ENCODE assay signal across 8 cellular contexts in the genomic region with DNA sequence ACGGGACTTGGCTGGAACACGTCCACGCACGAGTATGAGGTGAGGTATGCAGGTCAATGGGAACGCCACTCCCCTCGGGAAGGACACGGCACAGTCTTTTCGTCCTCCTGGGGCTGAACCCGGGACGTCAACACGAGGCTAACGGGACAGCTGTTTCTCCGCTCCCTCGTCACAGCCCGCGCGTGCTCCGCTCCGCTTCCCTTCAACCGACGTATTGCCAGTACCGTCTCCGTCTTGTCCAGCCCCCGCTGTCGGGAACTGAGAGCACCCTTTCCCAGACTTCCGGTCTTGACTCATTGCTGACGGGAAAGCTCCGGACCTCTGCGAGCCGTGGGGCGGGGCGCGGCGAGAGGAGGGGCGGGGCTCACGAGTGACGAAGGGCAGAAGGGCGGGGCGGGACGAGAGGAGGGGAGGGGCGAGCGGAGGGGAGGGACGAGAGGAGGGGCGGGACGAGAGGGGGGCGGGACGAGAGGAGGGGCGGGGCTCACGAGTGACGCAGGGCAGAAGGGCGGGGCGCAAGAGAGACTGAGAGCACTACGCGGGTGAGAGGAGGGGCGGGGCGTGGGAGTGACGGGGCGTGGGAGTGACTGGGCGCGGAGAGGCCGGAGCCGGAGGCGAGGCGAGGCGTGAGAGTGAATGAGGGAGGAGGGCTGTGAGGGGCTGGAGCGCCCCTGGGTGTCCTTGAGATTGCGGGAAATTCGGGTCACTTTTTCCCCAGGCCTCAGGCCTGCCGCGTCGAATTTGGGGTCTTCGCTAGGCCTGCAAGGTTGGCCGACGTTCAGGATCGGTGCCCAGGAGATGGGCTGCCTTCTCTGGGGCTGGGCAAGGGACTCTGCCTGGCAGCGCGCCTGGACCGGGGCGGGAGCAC. TPM values are rescaled to one million over a fixed set of nuclear protein-coding genes. Genes with fewer than 3 reads are reported as not detected.
A peak's percentile ranks its signal among the peaks of the same experiment; 100 is the strongest.
DNase-seq lines count a peak whose midpoint lies in the region; ATAC-seq lines count a peak whose summit lies in the region.

No MANE protein-coding gene starts in this region.

- peak; percentile 97 for ATAC-seq in naive thymus-derived CD4-positive, alpha-beta T cell
- peak; percentile 90 for ATAC-seq in stimulated activated effector memory CD8-positive, alpha-beta T cell treated with anti-CD3 and anti-CD28 coated beads, Interleukin-12 subunit alpha, Interleukin-12 subunit beta, amount 100 ng/mL, for 72 hours

- no peaks in the 10 kb centered on the region for H3K36me3 ChIP-seq in naive thymus-derived CD4-positive, alpha-beta T cell (ENCODE audit: control insufficient read depth in 2 of 3, insufficient read depth in 3 of 3, low read length in 3 of 3)

- intact Hi-C loops in activated T-helper 1 cell treated with anti-CD3 and anti-CD28 coated beads, Interleukin-12 subunit alpha, Interleukin-12 subunit beta, Interleukin-2, Interleukin-4 antibody, amounts not matched to agents 30 ng/mL and 10 ng/mL and 1 ng/mL, durations not matched to agents 14 hours and 24 hours and 36 hours (cut with micrococcal nuclease): loop anchor here (1.0 to 5.0 kb wide), 3 partner anchors 9 to 208 kb away; partner anchors contain the start of gene SDHC
- intact Hi-C loops in naive thymus-derived CD4-positive, alpha-beta T cell (cut with micrococcal nuclease): loop anchor here (1.0 to 10.0 kb wide), 8 partner anchors 9 to 1465 kb away; partner anchors contain the start of genes SDHC (in 2 of the 2), IGSF8 (in 1 of the 2), PPOX (in 1 of the 2) and TAGLN2 (in 1 of the 2)

- H3K4me1 ChIP-seq in naive thymus-derived CD4-positive, alpha-beta T cell (ENCODE audit: control insufficient read depth in 2 of 2, insufficient read depth in 2 of 2, low read length in 2 of 2): peaks cover 3 to 4% of the 10 kb centered on the region in 2 donors

- CTCF ChIA-PET in naive thymus-derived CD4-positive, alpha-beta T cell (lab: Charles Lee): interaction anchor here (0.6 to 1.7 kb wide), 7 partner anchors 12 to 224 kb away, joined by 3 to 5 read pairs (median 3); partner anchors contain the start of genes PPOX and TOMM40L

- peaks cover 52% of the 10 kb centered on the region for H3K4me1 Mint-ChIP-seq in activated T-helper 1 cell treated with anti-CD3 and anti-CD28 coated beads, Interleukin-12 subunit alpha, Interleukin-12 subunit beta, Interleukin-2, Interleukin-4 antibody, amounts not matched to agents 30 ng/mL and 10 ng/mL and 1 ng/mL, durations not matched to agents 14 hours and 24 hours and 36 hours (ENCODE audit: low read depth)
- peaks cover 0 to 50% (median 28%) of the 10 kb centered on the region in 7 donors for H3K4me1 Mint-ChIP-seq in naive thymus-derived CD4-positive, alpha-beta T cell
- H3K4me1 Mint-ChIP-seq in stimulated activated effector memory CD8-positive, alpha-beta T cell treated with anti-CD3 and anti-CD28 coated beads, Interleukin-12 subunit alpha, Interleukin-12 subunit beta, amount 100 ng/mL, for 72 hours: peaks cover 29% of the 10 kb centered on the region

- no peaks in the 10 kb centered on the region for H3K27me3 Mint-ChIP-seq in activated T-helper 1 cell treated with anti-CD3 and anti-CD28 coated beads, Interleukin-12 subunit alpha, Interleukin-12 subunit beta, Interleukin-2, Interleukin-4 antibody, amounts not matched to agents 30 ng/mL and 10 ng/mL and 1 ng/mL, durations not matched to agents 14 hours and 24 hours and 36 hours (ENCODE audit: insufficient read depth)
- H3K27me3 Mint-ChIP-seq in naive thymus-derived CD4-positive, alpha-beta T cell: no peaks in the 10 kb centered on the region

- H3K9me3 ChIP-seq in naive thymus-derived CD4-positive, alpha-beta T cell (ENCODE audit: control insufficient read depth in 2 of 3, low read length in 3 of 3): no peaks in the 10 kb centered on the region

- no peaks in the 10 kb centered on the region for H3K27me3 ChIP-seq in naive thymus-derived CD4-positive, alpha-beta T cell (ENCODE audit: control insufficient read depth in 2 of 2, insufficient read depth in 2 of 2, low read length in 2 of 2)

- peaks cover 3% of the 10 kb centered on the region for H3K36me3 Mint-ChIP-seq in activated T-helper 1 cell treated with anti-CD3 and anti-CD28 coated beads, Interleukin-12 subunit alpha, Interleukin-12 subunit beta, Interleukin-2, Interleukin-4 antibody, amounts not matched to agents 30 ng/mL and 10 ng/mL and 1 ng/mL, durations not matched to agents 14 hours and 24 hours and 36 hours (ENCODE audit: low read depth)
- peaks cover 0 to 10% (median 0%) of the 10 kb centered on the region in 5 donors for H3K36me3 Mint-ChIP-seq in naive thymus-derived CD4-positive, alpha-beta T cell
- peaks cover 12% of the 10 kb centered on the region for H3K36me3 Mint-ChIP-seq in stimulated activated effector memory CD8-positive, alpha-beta T cell treated with anti-CD3 and anti-CD28 coated beads, Interleukin-12 subunit alpha, Interleukin-12 subunit beta, amount 100 ng/mL, for 72 hours

- no peaks in the 10 kb centered on the region for H3K9me3 Mint-ChIP-seq in activated T-helper 1 cell treated with anti-CD3 and anti-CD28 coated beads, Interleukin-12 subunit alpha, Interleukin-12 subunit beta, Interleukin-2, Interleukin-4 antibody, amounts not matched to agents 30 ng/mL and 10 ng/mL and 1 ng/mL, durations not matched to agents 14 hours and 24 hours and 36 hours
- H3K9me3 Mint-ChIP-seq in naive thymus-derived CD4-positive, alpha-beta T cell: peaks cover 0 to 4% (median 0%) of the 10 kb centered on the region in 11 donors
- H3K9me3 Mint-ChIP-seq in stimulated activated effector memory CD8-positive, alpha-beta T cell treated with anti-CD3 and anti-CD28 coated beads, Interleukin-12 subunit alpha, Interleukin-12 subunit beta, amount 100 ng/mL, for 72 hours: no peaks in the 10 kb centered on the region

- peak overlapping the region; percentile 86 for H3K4me3 ChIP-seq in naive thymus-derived CD4-positive, alpha-beta T cell (ENCODE audit: low read length)

- peak overlapping the region; percentile 87 for H3K4me3 Mint-ChIP-seq in activated T-helper 1 cell treated with anti-CD3 and anti-CD28 coated beads, Interleukin-12 subunit alpha, Interleukin-12 subunit beta, Interleukin-2, Interleukin-4 antibody, amounts not matched to agents 30 ng/mL and 10 ng/mL and 1 ng/mL, durations not matched to agents 14 hours and 24 hours and 36 hours
- peak overlapping the region; percentile 88 to 95 (median 92) for H3K4me3 Mint-ChIP-seq in naive thymus-derived CD4-positive, alpha-beta T cell
- peak overlapping the region; percentile 83 for H3K4me3 Mint-ChIP-seq in stimulated activated effector memory CD8-positive, alpha-beta T cell treated with anti-CD3 and anti-CD28 coated beads, Interleukin-12 subunit alpha, Interleukin-12 subunit beta, amount 100 ng/mL, for 72 hours

- POLR2A ChIA-PET in naive thymus-derived CD4-positive, alpha-beta T cell (lab: Charles Lee): interaction anchor here (0.7 to 4.3 kb wide), 12 partner anchors 10 to 1292 kb away, joined by 3 to 24 read pairs (median 5); partner anchors contain the start of genes CFAP126, IGSF8, NDUFS2 and SDHC

- peak overlapping the region; percentile 97 for H3K27ac Mint-ChIP-seq in activated T-helper 1 cell treated with anti-CD3 and anti-CD28 coated beads, Interleukin-12 subunit alpha, Interleukin-12 subunit beta, Interleukin-2, Interleukin-4 antibody, amounts not matched to agents 30 ng/mL and 10 ng/mL and 1 ng/mL, durations not matched to agents 14 hours and 24 hours and 36 hours
- H3K27ac Mint-ChIP-seq in naive thymus-derived CD4-positive, alpha-beta T cell: peak overlapping the region; percentile 93 to 99 (median 98)
- peak overlapping the region; percentile 94 for H3K27ac Mint-ChIP-seq in stimulated activated effector memory CD8-positive, alpha-beta T cell treated with anti-CD3 and anti-CD28 coated beads, Interleukin-12 subunit alpha, Interleukin-12 subunit beta, amount 100 ng/mL, for 72 hours

- DNase-seq in EH (ENCODE audit: low read depth) (peak; percentile 98), GOT3 (lab: John Stamatoyannopoulos, UW) (peak; percentile 89), LHCN-M2 (ENCODE audit: low read depth) (peak; percentile 98), RKO (ENCODE audit: low spot score) (peak; percentile 97), fibroblast of gingiva (ENCODE audit: low read depth) (peak; percentile 98)
- DNase-seq in activated T-helper 1 cell treated with anti-CD3 and anti-CD28 coated beads, Interleukin-12 subunit alpha, Interleukin-12 subunit beta, Interleukin-2, Interleukin-4 antibody, amounts not matched to agents 30 ng/mL and 10 ng/mL and 1 ng/mL, durations not matched to agents 14 hours and 24 hours and 36 hours (ENCODE audit: low spot score): peak; percentile 91
- peak; percentile 85 to 96 (median 92) for DNase-seq in naive thymus-derived CD4-positive, alpha-beta T cell
- DNase-seq in stimulated activated effector memory CD8-positive, alpha-beta T cell treated with anti-CD3 and anti-CD28 coated beads, Interleukin-12 subunit alpha, Interleukin-12 subunit beta, amount 100 ng/mL, for 72 hours (ENCODE audit: low spot score in 2 of 2): peak; percentile 90 to 97

- H3K27ac ChIP-seq in naive thymus-derived CD4-positive, alpha-beta T cell (ENCODE audit: low read depth, low read length): peak overlapping the region; percentile 93

RNA-seq across cellular contexts. Expression of gene CFAP126, which starts 22.2 kb away (rescaled TPM):
- total RNA-seq in LHCN-M2 (2014; rRNA removed): not detected in 2 replicates
- not detected for polyA plus RNA-seq in LHCN-M2 (2012)
- not detected in 2 replicates for total RNA-seq in activated T-helper 1 cell treated with anti-CD3 and anti-CD28 coated beads, Interleukin-12 subunit alpha, Interleukin-12 subunit beta, Interleukin-2, Interleukin-4 antibody, amounts not matched to agents 30 ng/mL and 10 ng/mL and 1 ng/mL, durations not matched to agents 14 hours and 24 hours and 36 hours
- not detected for total RNA-seq in naive thymus-derived CD4-positive, alpha-beta T cell
- polyA plus RNA-seq in naive thymus-derived CD4-positive, alpha-beta T cell: not detected

Comparison
In these comparisons a context has a peak if more than half of its experiments do, and no peak if none do; other contexts are left out.
1. Peak in every context shown above with its lines: DNase-seq, ATAC-seq, H3K4me3 ChIP-seq and H3K27ac ChIP-seq.